8 cellular contexts compared by ENCODE assay signal in the genomic region with DNA sequence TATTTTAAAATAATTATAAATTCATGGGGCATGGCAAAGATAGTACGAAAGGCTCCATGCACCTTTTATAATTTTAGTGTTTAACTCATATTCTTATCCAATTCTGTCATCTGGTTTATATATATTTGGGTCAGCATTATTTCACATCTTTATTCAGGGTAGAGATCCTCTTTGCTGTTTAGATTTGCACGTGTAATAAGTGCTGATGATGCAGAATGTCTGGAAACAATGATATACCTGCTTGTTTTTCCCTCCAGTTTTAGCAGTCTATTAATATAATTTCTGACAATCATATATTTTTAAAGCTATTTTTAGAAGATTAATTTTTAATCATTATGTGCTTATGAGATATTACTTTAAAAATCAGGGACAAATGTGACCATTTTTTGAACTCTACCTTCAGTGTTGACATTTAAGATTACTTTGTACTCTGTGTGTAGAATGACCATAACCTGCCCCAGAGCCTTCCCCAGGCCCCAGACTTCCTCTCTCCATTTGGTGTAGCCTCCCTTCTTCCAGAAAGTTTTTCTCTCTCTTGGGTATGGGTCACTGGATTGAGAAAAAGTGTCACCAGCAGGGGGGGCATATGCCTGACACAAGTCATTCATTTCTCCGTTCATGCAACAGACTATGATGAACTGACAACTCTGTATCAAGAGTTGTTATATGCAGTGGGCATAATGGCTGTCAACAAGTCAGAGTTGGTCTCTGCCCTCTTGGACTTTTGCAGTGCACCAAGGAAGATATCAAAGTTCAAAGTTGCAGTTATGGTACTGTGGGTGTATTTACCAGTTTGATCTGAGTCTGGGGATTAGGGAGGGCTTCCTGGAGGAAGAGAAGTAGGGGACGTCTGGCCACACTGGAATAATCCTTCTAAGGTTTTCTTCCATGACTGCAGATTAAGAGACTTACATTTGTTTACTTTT.
DNase-seq lines count a peak whose midpoint lies in the region; ATAC-seq and TF ChIP-seq lines count a peak whose summit lies in the region.

No MANE protein-coding gene starts in this region.

- H3K79me2 ChIP-seq in DND-41 (ENCODE audit: insufficient read depth, low read length), result no peaks in the 10 kb centered on the region

- peak; percentile 32 for TF ChIP-seq CTCF in DND-41 (IDR thresholded peaks at IDR 0.05; ENCODE audit: borderline replicate concordance, extremely low read depth, low read length, poor library complexity, severe bottlenecking)
- TF ChIP-seq CTCF in astrocyte of the spinal cord (IDR thresholded peaks at IDR 0.05; ENCODE audit: low read depth, low read length), result peak; percentile 19

- H3K4me3 ChIP-seq in DND-41 (ENCODE audit: low read depth in 1 of 2, low read length in 2 of 2), result no peak overlapping the region
- H3K4me3 ChIP-seq in astrocyte of the spinal cord (ENCODE audit: low read depth, low read length), result no peak overlapping the region

- in situ Hi-C loops in astrocyte of the spinal cord (cut with HindIII; ENCODE audit: low sequenced_read_pairs), result no loop called here

- no peaks in the 10 kb centered on the region for H3K36me3 ChIP-seq in DND-41 (ENCODE audit: insufficient read depth, low read length)

- no peaks in the 10 kb centered on the region for H3K4me1 ChIP-seq in DND-41 (ENCODE audit: insufficient read depth, low read length)

- no peak overlapping the region for H3K27ac ChIP-seq in DND-41 (ENCODE audit: low read length)

- no peaks in the 10 kb centered on the region for H3K27me3 ChIP-seq in DND-41 (ENCODE audit: insufficient read depth, low read length, poor library complexity)

- ATAC-seq in DND-41 (ENCODE audit: insufficient read depth, low read depth) (no peak), HG02885 (IDR thresholded peaks at IDR 0.05; ENCODE audit: poor library complexity, unreplicated experiment) (peak; percentile 27), HG03565 (IDR thresholded peaks at IDR 0.05; ENCODE audit: unreplicated experiment) (no peak), HG03432 (IDR thresholded peaks at IDR 0.05; ENCODE audit: unreplicated experiment) (no peak)

- no peak overlapping the region for H3K4me2 ChIP-seq in DND-41 (ENCODE audit: insufficient read depth, low read length)

- H2AFZ ChIP-seq in DND-41 (ENCODE audit: low read depth, low read length), result no peak overlapping the region

- no peaks in the 10 kb centered on the region for H4K20me1 ChIP-seq in DND-41 (ENCODE audit: insufficient read depth, low read length)

- H3K9me3 ChIP-seq in DND-41 (ENCODE audit: insufficient read depth, low read length, severe bottlenecking), result no peaks in the 10 kb centered on the region

- DNase-seq in DND-41 (peak; percentile 4), astrocyte of the spinal cord (ENCODE audit: low read depth, low spot score) (no peak), lung microvascular endothelial cell (ENCODE audit: low read depth in 2 of 2) (peak; percentile 42 to 53), GF-D8 (lab: John Stamatoyannopoulos, UW) (no peak), NCI-H774 (lab: John Stamatoyannopoulos, UW) (no peak)

- no peak overlapping the region for H3K9ac ChIP-seq in DND-41 (ENCODE audit: low read depth, low read length)

Comparison
In these comparisons a context has a peak if more than half of its experiments do, and no peak if none do; other contexts are left out.
1. DNase-seq: peak in DND-41 (single experiment) and lung microvascular endothelial cell (2 of 2); none in astrocyte of the spinal cord (single experiment), GF-D8 (single experiment) and NCI-H774 (single experiment).